10 cellular contexts compared by ENCODE assay signal in genomic region chr12:11753151-11753501, GRCh38.
DNase-seq lines count a peak whose midpoint lies in the region; ATAC-seq and TF ChIP-seq lines count a peak whose summit lies in the region.
"Had no signal": no experiment of that assay in that cellular context is flagged by ENCODE, and none has a peak within 500 bp of the region (broad histone marks: within the 10 kb centered on the region; RNA-seq: fewer than 3 reads in every experiment).

No MANE protein-coding gene starts in this region.

- peaks cover 78% of the 10 kb centered on the region for H3K4me1 ChIP-seq in KMS-11 (ENCODE audit: low read depth, poor library complexity, severe bottlenecking)
- peaks cover 21% of the 10 kb centered on the region for H3K4me1 ChIP-seq in mucosa of descending colon (ENCODE audit: low read depth)

- peaks cover 15 to 28% (median 18%) of the 10 kb centered on the region in 3 donors for H3K36me3 Mint-ChIP-seq in immature natural killer cell

- H3K36me3 ChIP-seq in KMS-11 (ENCODE audit: insufficient read depth): no peaks in the 10 kb centered on the region
- no peaks in the 10 kb centered on the region for H3K36me3 ChIP-seq in mucosa of descending colon (ENCODE audit: low read depth)

- peaks cover 12 to 32% of the 10 kb centered on the region in 2 donors for H3K4me1 Mint-ChIP-seq in immature natural killer cell

- TF ChIP-seq CTCF in KMS-11 (conservative IDR thresholded peaks at IDR 0.05; ENCODE audit: low read depth, low read length) (no peak), mucosa of descending colon (IDR thresholded peaks at IDR 0.05) (no peak)

- H3K9ac ChIP-seq in KMS-11: no peak overlapping the region

- H3K27me3 ChIP-seq in KMS-11 (ENCODE audit: insufficient read depth, low read depth): no peaks in the 10 kb centered on the region

- H3K4me3 ChIP-seq in KMS-11 (IDR thresholded peaks at IDR 0.05; ENCODE audit: insufficient read depth, low read depth, low read length): no peak overlapping the region
- no peak overlapping the region for H3K4me3 ChIP-seq in mucosa of descending colon
- H3K4me3 ChIP-seq: K562 had no signal

- H3K4me3 Mint-ChIP-seq in immature natural killer cell: no peak overlapping the region

- DNase-seq in COLO668 (lab: John Stamatoyannopoulos, UW; ENCODE audit: unreplicated experiment) (peak; percentile 56), RPMI8226 (peak; percentile 93), mucosa of descending colon (no peak), anterior cingulate cortex (lab: John Stamatoyannopoulos, UW) (no peak), HuH-7.5 (ENCODE audit: low spot score) (no peak), immature natural killer cell (no peak)

- H3K9me3 ChIP-seq in mucosa of descending colon: no peaks in the 10 kb centered on the region

- H2AFZ ChIP-seq in KMS-11 (ENCODE audit: low read depth): no peak overlapping the region

- intact Hi-C loops in mucosa of descending colon (cut with DNase I, micrococcal nuclease): no loop called here

- peak; percentile 51 for ATAC-seq in mucosa of descending colon
- no peak for ATAC-seq in GM21825 (IDR thresholded peaks at IDR 0.05; ENCODE audit: unreplicated experiment)
- ATAC-seq: K562 had no signal

- H3K27ac ChIP-seq in KMS-11: peak overlapping the region; percentile 43; the same call in 1 of the 2 replicates

- H4K20me1 ChIP-seq in KMS-11 (ENCODE audit: insufficient read depth): no peaks in the 10 kb centered on the region

- H3K27ac Mint-ChIP-seq in immature natural killer cell: no peak overlapping the region
- H3K27ac Mint-ChIP-seq: activated T-helper 2 cell treated with anti-CD3 and anti-CD28 coated beads, Interferon-gamma antibody, Interleukin-2, Interleukin-4, amounts not matched to agents 10 μg/mL and 5 μg/mL and 100 μg/mL, durations not matched to agents 14 hours and 24 hours and 36 hours had no signal

- no peaks in the 10 kb centered on the region for H3K9me3 Mint-ChIP-seq in immature natural killer cell
- H3K9me3 Mint-ChIP-seq: activated T-helper 2 cell treated with anti-CD3 and anti-CD28 coated beads, Interferon-gamma antibody, Interleukin-2, Interleukin-4, amounts not matched to agents 10 μg/mL and 5 μg/mL and 100 μg/mL, durations not matched to agents 14 hours and 24 hours and 36 hours had no signal

- peaks cover 13% of the 10 kb centered on the region; the same call in 1 of the 2 replicates for H3K79me2 ChIP-seq in KMS-11 (ENCODE audit: insufficient read depth, low read depth)

- peaks cover 0 to 3% (median 0%) of the 10 kb centered on the region in 3 donors for H3K27me3 Mint-ChIP-seq in immature natural killer cell (ENCODE audit: low read depth in 3 of 3)

- peak overlapping the region; percentile 47 for H3K4me2 ChIP-seq in KMS-11

Comparison
In these comparisons a context has a peak if more than half of its experiments do, and no peak if none do; other contexts are left out.
1. DNase-seq: peak in COLO668 (single experiment) and RPMI8226 (single experiment); none in mucosa of descending colon (0 of 3), anterior cingulate cortex (0 of 58), HuH-7.5 (single experiment) and immature natural killer cell (0 of 3).